ENCODE assay signal across 8 cellular contexts in genomic region chr2:73984203-73984921, GRCh38. TPM values are rescaled to one million over a fixed set of nuclear protein-coding genes. Genes with fewer than 3 reads are reported as not detected.
DNase-seq lines count a peak whose midpoint lies in the region; ATAC-seq and TF ChIP-seq lines count a peak whose summit lies in the region.

Gene TET3, plus strand, starts transcription at chr2:73984910. Its CDS starts 1,494 bp downstream, at chr2:73986404.

- H3K27me3 ChIP-seq in brain microvascular endothelial cell (replicated peaks): no peaks in the 10 kb centered on the region

- ATAC-seq in HG02852 (IDR thresholded peaks at IDR 0.05; ENCODE audit: unreplicated experiment) (peak; percentile 39), SK-N-SH treated with all-trans-retinoic acid at 6 μM for 48 hours (peak; percentile 8; the same call in 2 of the 3 replicates), left colon (peak; percentile 48)

- DNase-seq in NCI-H345 (lab: John Stamatoyannopoulos, UW) (peak; percentile 46), NCI-H345 treated with DMSO at 0.1 percent for 48 hours (lab: John Stamatoyannopoulos, UW; ENCODE audit: unreplicated experiment) (no peak), brain microvascular endothelial cell (no peak), left colon (peak; percentile 65 to 74), KBM-7 (no peak)
- peak; percentile 70 for DNase-seq in stimulated activated CD8-positive, alpha-beta memory T cell treated with anti-CD3 and anti-CD28 coated beads, Interleukin-12 subunit alpha, Interleukin-12 subunit beta, amount 100 ng/mL, for 4 hours (ENCODE audit: low read depth)

- in situ Hi-C loops in brain microvascular endothelial cell (cut with HindIII; ENCODE audit: low pct_ligation_motif_present, low sequenced_read_pairs) (no loop called here), KBM-7 (cut with MboI; ENCODE audit: low pct_unique_long_range_greater_than_20kb, low sequenced_read_pairs) (no loop called here)

- H3K27ac ChIP-seq in brain microvascular endothelial cell: no peak within 1 kb of the TSS

- no peaks in the 10 kb centered on the region for H3K36me3 ChIP-seq in brain microvascular endothelial cell (replicated peaks)

- intact Hi-C loops in left colon (cut with DNase I, micrococcal nuclease): loop anchor here in 1 of 2 donors (5.0 kb wide), 1 partner anchor 57 kb away; the partner anchor contains the start of gene DGUOK

- TF ChIP-seq CTCF in brain microvascular endothelial cell (IDR thresholded peaks at IDR 0.05; ENCODE audit: low read depth, low read length, missing control alignments): no peak

- H3K4me3 ChIP-seq in brain microvascular endothelial cell (ENCODE audit: low read depth, low read length): peak within 1 kb of the TSS; percentile 59

TF ChIP-seq in SK-N-SH treated with all-trans-retinoic acid at 6 μM for 48 hours, 23 proteins besides CTCF, POLR2A, EP300 and RAD21:
- no peak for TF ChIP-seq PATZ1 (CRISPR knock-in tag; IDR thresholded peaks at IDR 0.05; ENCODE audit: borderline replicate concordance)
- no peak for TF ChIP-seq CREB5 (CRISPR knock-in tag; IDR thresholded peaks at IDR 0.05; ENCODE audit: low read depth)
- no peak for TF ChIP-seq ESRRG (CRISPR knock-in tag; IDR thresholded peaks at IDR 0.05)
- TF ChIP-seq ARNTL (CRISPR knock-in tag; IDR thresholded peaks at IDR 0.05; ENCODE audit: borderline replicate concordance, low read depth): peak; percentile 83
- TF ChIP-seq ZC3H10 (CRISPR knock-in tag; IDR thresholded peaks at IDR 0.05): no peak
- TF ChIP-seq POU6F1 (CRISPR knock-in tag; IDR thresholded peaks at IDR 0.05; ENCODE audit: borderline replicate concordance, low read depth): no peak
- no peak for TF ChIP-seq ISL1 (CRISPR knock-in tag; IDR thresholded peaks at IDR 0.05)

RNA-seq across cellular contexts. Expression of gene TET3, which starts in this region (rescaled TPM):
- total RNA-seq in left colon: 10 to 100 TPM; 21.0 to 29.4 TPM

Comparison
In these comparisons a context has a peak if more than half of its experiments do, and no peak if none do; other contexts are left out.
1. DNase-seq: peak in NCI-H345 (single experiment), left colon (2 of 2) and stimulated activated CD8-positive, alpha-beta memory T cell treated with anti-CD3 and anti-CD28 coated beads, Interleukin-12 subunit alpha, Interleukin-12 subunit beta, amount 100 ng/mL, for 4 hours (single experiment); none in NCI-H345 treated with DMSO at 0.1 percent for 48 hours (single experiment), brain microvascular endothelial cell (single experiment) and KBM-7 (single experiment).
2. Peak in every context shown above with its lines, with median percentiles within 50 percentile points of each other: ATAC-seq.